ENCODE assay signal across 1 cellular context in the genomic region with DNA sequence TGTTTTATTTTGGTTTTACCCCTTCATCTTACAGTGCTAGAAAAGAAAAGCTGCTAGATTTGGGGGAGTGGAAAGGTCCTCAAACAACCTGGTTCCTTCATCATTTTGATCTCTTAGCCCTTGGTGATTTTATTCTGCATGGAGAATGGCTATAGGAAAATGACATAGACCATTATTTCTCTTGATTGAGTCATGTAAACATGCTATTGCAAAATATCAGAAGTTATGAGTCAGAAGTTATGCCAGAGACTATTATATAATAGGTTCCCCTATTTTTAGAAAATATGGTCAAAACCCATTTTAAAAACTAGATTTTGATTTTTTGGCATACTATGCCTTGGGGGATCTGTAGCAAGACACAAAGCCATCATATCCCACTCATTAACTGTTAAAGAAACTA.
TF ChIP-seq lines count a peak whose summit lies in the region.

No MANE protein-coding gene starts in this region.

TF ChIP-seq in liver, 16 proteins besides CTCF, POLR2A, EP300 and RAD21:
- TF ChIP-seq NR2F2 (IDR thresholded peaks at IDR 0.05) (no peak), RXRA (IDR thresholded peaks at IDR 0.05) (no peak), EGR1 (IDR thresholded peaks at IDR 0.05; ENCODE audit: low read depth in 2 of 2) (no peak), GABPA (IDR thresholded peaks at IDR 0.05 in 1 of 2, conservative IDR thresholded peaks at IDR 0.05 in 1 of 2) (no peak), FOXA1 (IDR thresholded peaks at IDR 0.05) (no peak), JUND (IDR thresholded peaks at IDR 0.05) (peak; percentile 78 to 79), SP1 (IDR thresholded peaks at IDR 0.05) (no peak), HNF4G (IDR thresholded peaks at IDR 0.05) (no peak), HNF4A (conservative IDR thresholded peaks at IDR 0.05) (no peak), YY1 (IDR thresholded peaks at IDR 0.05) (no peak), TAF1 (conservative IDR thresholded peaks at IDR 0.05) (no peak), FOXA2 (IDR thresholded peaks at IDR 0.05) (no peak)
- TF ChIP-seq, protein P1, sequence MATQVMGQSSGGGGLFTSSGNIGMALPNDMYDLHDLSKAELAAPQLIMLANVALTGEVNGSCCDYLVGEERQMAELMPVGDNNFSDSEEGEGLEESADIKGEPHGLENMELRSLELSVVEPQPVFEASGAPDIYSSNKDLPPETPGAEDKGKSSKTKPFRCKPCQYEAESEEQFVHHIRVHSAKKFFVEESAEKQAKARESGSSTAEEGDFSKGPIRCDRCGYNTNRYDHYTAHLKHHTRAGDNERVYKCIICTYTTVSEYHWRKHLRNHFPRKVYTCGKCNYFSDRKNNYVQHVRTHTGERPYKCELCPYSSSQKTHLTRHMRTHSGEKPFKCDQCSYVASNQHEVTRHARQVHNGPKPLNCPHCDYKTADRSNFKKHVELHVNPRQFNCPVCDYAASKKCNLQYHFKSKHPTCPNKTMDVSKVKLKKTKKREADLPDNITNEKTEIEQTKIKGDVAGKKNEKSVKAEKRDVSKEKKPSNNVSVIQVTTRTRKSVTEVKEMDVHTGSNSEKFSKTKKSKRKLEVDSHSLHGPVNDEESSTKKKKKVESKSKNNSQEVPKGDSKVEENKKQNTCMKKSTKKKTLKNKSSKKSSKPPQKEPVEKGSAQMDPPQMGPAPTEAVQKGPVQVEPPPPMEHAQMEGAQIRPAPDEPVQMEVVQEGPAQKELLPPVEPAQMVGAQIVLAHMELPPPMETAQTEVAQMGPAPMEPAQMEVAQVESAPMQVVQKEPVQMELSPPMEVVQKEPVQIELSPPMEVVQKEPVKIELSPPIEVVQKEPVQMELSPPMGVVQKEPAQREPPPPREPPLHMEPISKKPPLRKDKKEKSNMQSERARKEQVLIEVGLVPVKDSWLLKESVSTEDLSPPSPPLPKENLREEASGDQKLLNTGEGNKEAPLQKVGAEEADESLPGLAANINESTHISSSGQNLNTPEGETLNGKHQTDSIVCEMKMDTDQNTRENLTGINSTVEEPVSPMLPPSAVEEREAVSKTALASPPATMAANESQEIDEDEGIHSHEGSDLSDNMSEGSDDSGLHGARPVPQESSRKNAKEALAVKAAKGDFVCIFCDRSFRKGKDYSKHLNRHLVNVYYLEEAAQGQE (IDR thresholded peaks at IDR 0.05): no peak
- TF ChIP-seq, protein P2, sequence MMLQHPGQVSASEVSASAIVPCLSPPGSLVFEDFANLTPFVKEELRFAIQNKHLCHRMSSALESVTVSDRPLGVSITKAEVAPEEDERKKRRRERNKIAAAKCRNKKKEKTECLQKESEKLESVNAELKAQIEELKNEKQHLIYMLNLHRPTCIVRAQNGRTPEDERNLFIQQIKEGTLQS (IDR thresholded peaks at IDR 0.05): peak; percentile 38
- TF ChIP-seq, protein P3, sequence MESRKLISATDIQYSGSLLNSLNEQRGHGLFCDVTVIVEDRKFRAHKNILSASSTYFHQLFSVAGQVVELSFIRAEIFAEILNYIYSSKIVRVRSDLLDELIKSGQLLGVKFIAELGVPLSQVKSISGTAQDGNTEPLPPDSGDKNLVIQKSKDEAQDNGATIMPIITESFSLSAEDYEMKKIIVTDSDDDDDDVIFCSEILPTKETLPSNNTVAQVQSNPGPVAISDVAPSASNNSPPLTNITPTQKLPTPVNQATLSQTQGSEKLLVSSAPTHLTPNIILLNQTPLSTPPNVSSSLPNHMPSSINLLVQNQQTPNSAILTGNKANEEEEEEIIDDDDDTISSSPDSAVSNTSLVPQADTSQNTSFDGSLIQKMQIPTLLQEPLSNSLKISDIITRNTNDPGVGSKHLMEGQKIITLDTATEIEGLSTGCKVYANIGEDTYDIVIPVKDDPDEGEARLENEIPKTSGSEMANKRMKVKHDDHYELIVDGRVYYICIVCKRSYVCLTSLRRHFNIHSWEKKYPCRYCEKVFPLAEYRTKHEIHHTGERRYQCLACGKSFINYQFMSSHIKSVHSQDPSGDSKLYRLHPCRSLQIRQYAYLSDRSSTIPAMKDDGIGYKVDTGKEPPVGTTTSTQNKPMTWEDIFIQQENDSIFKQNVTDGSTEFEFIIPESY (IDR thresholded peaks at IDR 0.05): no peak
- TF ChIP-seq, protein P4, sequence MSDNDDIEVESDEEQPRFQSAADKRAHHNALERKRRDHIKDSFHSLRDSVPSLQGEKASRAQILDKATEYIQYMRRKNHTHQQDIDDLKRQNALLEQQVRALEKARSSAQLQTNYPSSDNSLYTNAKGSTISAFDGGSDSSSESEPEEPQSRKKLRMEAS (IDR thresholded peaks at IDR 0.05): no peak
